ENCODE assay signal across 20 cellular contexts in the genomic region with DNA sequence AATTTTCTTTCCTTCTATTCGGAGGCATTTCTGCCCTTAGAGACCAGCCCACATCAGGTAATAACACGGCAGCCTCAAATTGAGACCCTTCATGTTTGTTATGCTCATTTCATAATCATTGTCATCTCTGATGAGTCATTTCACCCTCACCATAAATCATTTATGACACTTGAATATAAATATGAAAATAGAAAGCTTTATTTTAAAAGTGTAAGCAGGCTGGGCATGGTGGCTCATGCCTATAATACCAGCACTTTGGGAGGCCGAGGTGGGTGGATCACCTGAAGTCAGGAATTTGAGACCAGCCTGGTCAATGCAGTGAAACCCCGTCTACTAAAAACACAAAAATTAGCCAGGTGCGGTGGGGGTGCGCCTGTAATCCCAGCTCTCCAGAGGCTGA. TPM values are rescaled to one million over a fixed set of nuclear protein-coding genes. Genes with fewer than 3 reads are reported as not detected.
DNase-seq lines count a peak whose midpoint lies in the region; ATAC-seq and TF ChIP-seq lines count a peak whose summit lies in the region.
"Had no signal": no experiment of that assay in that cellular context is flagged by ENCODE, and none has a peak within 500 bp of the region (broad histone marks: within the 10 kb centered on the region; RNA-seq: fewer than 3 reads in every experiment).

No MANE protein-coding gene starts in this region.

- no peak overlapping the region for H3K9ac ChIP-seq in SK-N-SH

- H2AFZ ChIP-seq in SK-N-SH (ENCODE audit: low read depth) = no peak overlapping the region

- TF ChIP-seq POLR2A in Peyer's patch (IDR thresholded peaks at IDR 0.05) = no peak

- H3K36me3 ChIP-seq in SK-N-SH (replicated peaks in 1 of 2; ENCODE audit: control insufficient read depth in 1 of 2, insufficient read depth in 2 of 2, low read length in 1 of 2) (peaks cover 0 to 3% of the 10 kb centered on the region in 2 experiments), Peyer's patch (no peaks in the 10 kb centered on the region)

- H3K9me3 ChIP-seq in SK-N-SH (0 out of 2 replicates have a peak, but pooled peaks cover 5% of the 10 kb centered on the region), Peyer's patch (no peaks in the 10 kb centered on the region)

- no peaks in the 10 kb centered on the region for H3F3A ChIP-seq in SK-N-SH (replicated peaks; ENCODE audit: insufficient read depth)

- WGBS in SK-N-SH (ENCODE audit: low lambda C conversion rate) = 80% methylated on average over 6 of the region's 6 CpGs

- TF ChIP-seq RAD21 in SK-N-SH (IDR thresholded peaks at IDR 0.05; ENCODE audit: low read length) = no peak

- TF ChIP-seq CTCF in SK-N-SH (IDR thresholded peaks at IDR 0.05) = no peak
- TF ChIP-seq CTCF in Peyer's patch (IDR thresholded peaks at IDR 0.05) = no peak

- H3K4me1 Mint-ChIP-seq in activated T-cell treated with anti-CD3 and anti-CD28 coated beads, Interleukin-2, amount 50 U/mL, for 4 hours (ENCODE audit: low read depth) = no peaks in the 10 kb centered on the region

- no peak for TF ChIP-seq EP300 in SK-N-SH (IDR thresholded peaks at IDR 0.05; ENCODE audit: borderline replicate concordance in 1 of 2, low read depth in 1 of 2, low read length in 1 of 2)

- no peak for DNase-seq in SK-N-SH
- peak; percentile 61 for DNase-seq in SW480 (ENCODE audit: low spot score)
- no peak for DNase-seq in epithelial cell of prostate (ENCODE audit: low read depth, low spot score)
- DNase-seq in NOMO-1 treated with DMSO at 0.1 percent for 48 hours (lab: John Stamatoyannopoulos, UW; ENCODE audit: unreplicated experiment) = no peak
- no peak for DNase-seq in Peyer's patch
- no peak for DNase-seq in activated T-cell treated with anti-CD3 and anti-CD28 coated beads, Interleukin-2, amount 50 U/mL, for 4 hours
- no peak for DNase-seq in AG08396 (ENCODE audit: low spot score)
- DNase-seq: 8988T; CD4-positive, alpha-beta T cell; DMS153; EL; GOT3; KG1; NCI-H1436; NCI-H1930; NCI-H526; SHP77 had no signal

- H3K4me3 Mint-ChIP-seq in activated T-cell treated with anti-CD3 and anti-CD28 coated beads, Interleukin-2, amount 50 U/mL, for 4 hours = no peak overlapping the region
- H3K4me3 Mint-ChIP-seq: CD4-positive, alpha-beta T cell had no signal

- H3K27me3 Mint-ChIP-seq in activated T-cell treated with anti-CD3 and anti-CD28 coated beads, Interleukin-2, amount 50 U/mL, for 4 hours (ENCODE audit: low read depth) = peaks cover 16% of the 10 kb centered on the region

- H4K20me1 ChIP-seq in SK-N-SH (ENCODE audit: insufficient read depth) = no peaks in the 10 kb centered on the region

- CTCF ChIA-PET in SK-N-SH (lab: Yijun Ruan, JAX) = interaction anchor here (0.9 to 1.4 kb wide), 2 partner anchors 293 to 448 kb away, joined by 3 to 6 read pairs; no protein-coding TSS in a partner anchor

- H3K9me3 Mint-ChIP-seq in activated T-cell treated with anti-CD3 and anti-CD28 coated beads, Interleukin-2, amount 50 U/mL, for 4 hours = no peaks in the 10 kb centered on the region
- H3K9me3 Mint-ChIP-seq: CD4-positive, alpha-beta T cell had no signal

- H3K4me1 ChIP-seq in SK-N-SH (ENCODE audit: control insufficient read depth in 1 of 2, insufficient read depth in 2 of 2, low read depth in 1 of 2, low read length in 1 of 2) (peaks cover 0 to 8% of the 10 kb centered on the region in 2 experiments; a peak in 2 of 4 replicates), Peyer's patch (no peaks in the 10 kb centered on the region)

- H3K27ac ChIP-seq in SK-N-SH (ENCODE audit: low read depth in 2 of 2, low read length in 1 of 2) (no peak overlapping the region), epithelial cell of prostate (peak overlapping the region; percentile 42), Peyer's patch (no peak overlapping the region)
- H3K27ac ChIP-seq: SK-N-MC had no signal

- H3K4me3 ChIP-seq in SK-N-SH (ENCODE audit: low read depth in 2 of 2, low read length in 1 of 2) (no peak overlapping the region), Peyer's patch (no peak overlapping the region)
- H3K4me3 ChIP-seq: SK-N-MC had no signal

- no peak overlapping the region for H3K4me2 ChIP-seq in SK-N-SH

- H3K36me3 Mint-ChIP-seq in activated T-cell treated with anti-CD3 and anti-CD28 coated beads, Interleukin-2, amount 50 U/mL, for 4 hours (ENCODE audit: insufficient read depth) = no peaks in the 10 kb centered on the region

- POLR2A ChIA-PET in SK-N-SH (lab: Yijun Ruan, JAX) = no interaction called here

- no peak for ATAC-seq in SK-N-SH treated with all-trans-retinoic acid at 6 μM for 48 hours
- ATAC-seq in activated T-cell treated with anti-CD3 and anti-CD28 coated beads, Interleukin-2, amount 50 U/mL, for 4 hours = no peak
- ATAC-seq: HepG2 had no signal

- H3K27me3 ChIP-seq in SK-N-SH (ENCODE audit: insufficient read depth) (no peaks in the 10 kb centered on the region), Peyer's patch (no peaks in the 10 kb centered on the region)

- H3K9me2 ChIP-seq in SK-N-SH = no peaks in the 10 kb centered on the region

- H3K79me2 ChIP-seq in SK-N-SH (ENCODE audit: insufficient read depth) = no peaks in the 10 kb centered on the region

TF ChIP-seq in SK-N-SH, 30 proteins besides CTCF, POLR2A, EP300 and RAD21:
- TF ChIP-seq, protein P1, sequence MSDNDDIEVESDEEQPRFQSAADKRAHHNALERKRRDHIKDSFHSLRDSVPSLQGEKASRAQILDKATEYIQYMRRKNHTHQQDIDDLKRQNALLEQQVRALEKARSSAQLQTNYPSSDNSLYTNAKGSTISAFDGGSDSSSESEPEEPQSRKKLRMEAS (IDR thresholded peaks at IDR 0.05; ENCODE audit: low read depth) = no peak
- TF ChIP-seq TAF1 (IDR thresholded peaks at IDR 0.05; ENCODE audit: borderline replicate concordance, low read depth, low read length) = no peak
- peak; percentile 20; the same call in 1 of the 2 replicates for TF ChIP-seq FOSL2 (IDR thresholded peaks at IDR 0.05; ENCODE audit: borderline replicate concordance, low read depth)
- TF ChIP-seq, protein P2, sequence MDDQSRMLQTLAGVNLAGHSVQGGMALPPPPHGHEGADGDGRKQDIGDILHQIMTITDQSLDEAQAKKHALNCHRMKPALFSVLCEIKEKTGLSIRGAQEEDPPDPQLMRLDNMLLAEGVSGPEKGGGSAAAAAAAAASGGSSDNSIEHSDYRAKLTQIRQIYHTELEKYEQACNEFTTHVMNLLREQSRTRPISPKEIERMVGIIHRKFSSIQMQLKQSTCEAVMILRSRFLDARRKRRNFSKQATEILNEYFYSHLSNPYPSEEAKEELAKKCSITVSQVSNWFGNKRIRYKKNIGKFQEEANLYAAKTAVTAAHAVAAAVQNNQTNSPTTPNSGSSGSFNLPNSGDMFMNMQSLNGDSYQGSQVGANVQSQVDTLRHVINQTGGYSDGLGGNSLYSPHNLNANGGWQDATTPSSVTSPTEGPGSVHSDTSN (IDR thresholded peaks at IDR 0.05) = peak; percentile 78
- peak; percentile 36 for TF ChIP-seq JUND (IDR thresholded peaks at IDR 0.05)

TF ChIP-seq in SK-N-SH treated with all-trans-retinoic acid at 6 μM for 48 hours, 23 proteins besides CTCF, POLR2A, EP300 and RAD21 (continues in another document):
- TF ChIP-seq ISL1 (CRISPR knock-in tag; IDR thresholded peaks at IDR 0.05) = no peak
- TF ChIP-seq ESRRG (CRISPR knock-in tag; IDR thresholded peaks at IDR 0.05) = no peak
- no peak for TF ChIP-seq PPARA (CRISPR knock-in tag; IDR thresholded peaks at IDR 0.05; ENCODE audit: borderline replicate concordance)
- no peak for TF ChIP-seq TCF4 (CRISPR knock-in tag; IDR thresholded peaks at IDR 0.05; ENCODE audit: borderline replicate concordance)
- no peak for TF ChIP-seq ZC3H10 (CRISPR knock-in tag; IDR thresholded peaks at IDR 0.05)
- no peak for TF ChIP-seq ZNF70 (CRISPR knock-in tag; IDR thresholded peaks at IDR 0.05)
- TF ChIP-seq RARB (CRISPR knock-in tag; IDR thresholded peaks at IDR 0.05) = no peak
- TF ChIP-seq BACH2 (CRISPR knock-in tag; IDR thresholded peaks at IDR 0.05; ENCODE audit: borderline replicate concordance) = no peak
- TF ChIP-seq, protein P3, sequence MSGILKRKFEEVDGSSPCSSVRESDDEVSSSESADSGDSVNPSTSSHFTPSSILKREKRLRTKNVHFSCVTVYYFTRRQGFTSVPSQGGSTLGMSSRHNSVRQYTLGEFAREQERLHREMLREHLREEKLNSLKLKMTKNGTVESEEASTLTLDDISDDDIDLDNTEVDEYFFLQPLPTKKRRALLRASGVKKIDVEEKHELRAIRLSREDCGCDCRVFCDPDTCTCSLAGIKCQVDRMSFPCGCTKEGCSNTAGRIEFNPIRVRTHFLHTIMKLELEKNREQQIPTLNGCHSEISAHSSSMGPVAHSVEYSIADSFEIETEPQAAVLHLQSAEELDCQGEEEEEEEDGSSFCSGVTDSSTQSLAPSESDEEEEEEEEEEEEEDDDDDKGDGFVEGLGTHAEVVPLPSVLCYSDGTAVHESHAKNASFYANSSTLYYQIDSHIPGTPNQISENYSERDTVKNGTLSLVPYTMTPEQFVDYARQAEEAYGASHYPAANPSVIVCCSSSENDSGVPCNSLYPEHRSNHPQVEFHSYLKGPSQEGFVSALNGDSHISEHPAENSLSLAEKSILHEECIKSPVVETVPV (CRISPR knock-in tag; IDR thresholded peaks at IDR 0.05) = no peak
- TF ChIP-seq TOX (CRISPR knock-in tag; IDR thresholded peaks at IDR 0.05; ENCODE audit: borderline replicate concordance) = no peak

RNA-seq across cellular contexts. Expression of a gene that starts 57.4 kb away (rescaled TPM):
- 30.7 and 37.6 TPM in 2 replicates for polyA plus RNA-seq in SK-N-SH (2012; rRNA removed)
- polyA plus RNA-seq in SK-N-SH (2012; cell fraction: cytosol; rRNA removed) = 28.1 and 35.5 TPM in 2 replicates
- polyA plus RNA-seq in SK-N-SH (2012; cell fraction: nucleus; rRNA removed) = 63.1 and 73.2 TPM in 2 replicates
- total RNA-seq in Peyer's patch = 10 to 100 TPM; 45.5 to 61.1 (median 56.9) TPM
- total RNA-seq in activated T-cell treated with anti-CD3 and anti-CD28 coated beads, Interleukin-2, amount 50 U/mL, for 4 hours = under 1 TPM; 0.11 to 0.30 (median 0.26) TPM
- total RNA-seq: CD4-positive, alpha-beta T cell had no signal

Comparison
In these comparisons a context has a peak if more than half of its experiments do, and no peak if none do; other contexts are left out.
1. RNA of a gene that starts 57.4 kb away (total RNA-seq): 45.5 to 61.1 TPM in Peyer's patch; 0.11 to 0.30 TPM in activated T-cell treated with anti-CD3 and anti-CD28 coated beads, Interleukin-2, amount 50 U/mL, for 4 hours; every median in the first group is over 10 times any median in the second.